In genomic region chr12:50111693-50112455, GRCh38 we compare ENCODE assay signal across 8 cellular contexts. TPM values are rescaled to one million over a fixed set of nuclear protein-coding genes. Genes with fewer than 3 reads are reported as not detected.
DNase-seq lines count a peak whose midpoint lies in the region; ATAC-seq and TF ChIP-seq lines count a peak whose summit lies in the region.

Gene COX14, plus strand, starts transcription at chr12:50112236. Its CDS starts 7,808 bp downstream, at chr12:50120044.

- peak in 1 of 2 donors; percentile 91 for TF ChIP-seq POLR2A in vagina (IDR thresholded peaks at IDR 0.05)

- intact Hi-C loops in vagina (cut with DNase I), result loop anchor here (1.0 to 2.0 kb wide), 2 partner anchors 55 to 58 kb away; partner anchors contain the start of gene CERS5

- TF ChIP-seq CTCF in GM13977 (IDR thresholded peaks at IDR 0.05; ENCODE audit: extremely low read depth, insufficient read depth, missing control alignments), result peak; percentile 93
- TF ChIP-seq CTCF in right atrium auricular region (IDR thresholded peaks at IDR 0.05), result peak; percentile 93 to 94
- TF ChIP-seq CTCF in vagina (IDR thresholded peaks at IDR 0.05), result peak in 2 of 3 experiments; percentile 64 to 81

- peaks cover 0 to 49% of the 10 kb centered on the region in 2 donors for H3K4me1 ChIP-seq in right atrium auricular region
- H3K4me1 ChIP-seq in vagina, result peaks cover 58% of the 10 kb centered on the region

- peak; percentile 83 for ATAC-seq in HG02885 (IDR thresholded peaks at IDR 0.05; ENCODE audit: poor library complexity, unreplicated experiment)

- no peaks in the 10 kb centered on the region for H3K9me3 ChIP-seq in right atrium auricular region
- H3K9me3 ChIP-seq in vagina, result no peaks in the 10 kb centered on the region

- in situ Hi-C loops in GM13977 (cut with MboI; ENCODE audit: low pct_unique_long_range_greater_than_20kb, low sequenced_read_pairs, unreplicated experiment), result no loop called here

- H3K27ac ChIP-seq in right atrium auricular region, result peak within 1 kb of the TSS; percentile 90 to 98
- peak within 1 kb of the TSS; percentile 82 for H3K27ac ChIP-seq in vagina

- peak; percentile 96 for DNase-seq in GM13977 (ENCODE audit: low spot score)
- DNase-seq in NCI-H1694 treated with DMSO at 0.1 percent for 48 hours (lab: John Stamatoyannopoulos, UW), result peak; percentile 98
- DNase-seq in T-helper 2 cell, result peak; percentile 97 to 100 (median 99)
- DNase-seq in anterior cingulate cortex (lab: John Stamatoyannopoulos, UW), result peak; percentile 94 to 100 (median 99)
- DNase-seq in right atrium auricular region (ENCODE audit: low spot score), result peak; percentile 99
- DNase-seq in pulmonary artery endothelial cell (ENCODE audit: low read depth, low spot score), result peak; percentile 98
- peak; percentile 99 to 100 for DNase-seq in vagina (ENCODE audit: extremely low spot score in 2 of 2)

- H3K36me3 ChIP-seq in right atrium auricular region, result no peaks in the 10 kb centered on the region
- peaks cover 0 to 11% of the 10 kb centered on the region in 2 donors for H3K36me3 ChIP-seq in vagina

- peak within 1 kb of the TSS; percentile 77 to 99 for H3K4me3 ChIP-seq in right atrium auricular region
- H3K4me3 ChIP-seq in vagina, result peak within 1 kb of the TSS; percentile 72 to 92

- H3K27me3 ChIP-seq in right atrium auricular region (no peaks in the 10 kb centered on the region), vagina (no peaks in the 10 kb centered on the region)

RNA-seq across cellular contexts. Expression of gene COX14, which starts in this region (rescaled TPM):
- total RNA-seq in right atrium auricular region, result 100 to 1,000 TPM; 139 to 181 TPM
- 21.0 and 41.5 TPM in 2 replicates for total RNA-seq in pulmonary artery endothelial cell
- 74.4 TPM for total RNA-seq in vagina

Comparison
In these comparisons a context has a peak if more than half of its experiments do, and no peak if none do; other contexts are left out.
1. Peak in every context shown above with its lines: DNase-seq, ATAC-seq, H3K4me3 ChIP-seq and H3K27ac ChIP-seq.